ENCODE assay signal across 8 cellular contexts in the genomic region with DNA sequence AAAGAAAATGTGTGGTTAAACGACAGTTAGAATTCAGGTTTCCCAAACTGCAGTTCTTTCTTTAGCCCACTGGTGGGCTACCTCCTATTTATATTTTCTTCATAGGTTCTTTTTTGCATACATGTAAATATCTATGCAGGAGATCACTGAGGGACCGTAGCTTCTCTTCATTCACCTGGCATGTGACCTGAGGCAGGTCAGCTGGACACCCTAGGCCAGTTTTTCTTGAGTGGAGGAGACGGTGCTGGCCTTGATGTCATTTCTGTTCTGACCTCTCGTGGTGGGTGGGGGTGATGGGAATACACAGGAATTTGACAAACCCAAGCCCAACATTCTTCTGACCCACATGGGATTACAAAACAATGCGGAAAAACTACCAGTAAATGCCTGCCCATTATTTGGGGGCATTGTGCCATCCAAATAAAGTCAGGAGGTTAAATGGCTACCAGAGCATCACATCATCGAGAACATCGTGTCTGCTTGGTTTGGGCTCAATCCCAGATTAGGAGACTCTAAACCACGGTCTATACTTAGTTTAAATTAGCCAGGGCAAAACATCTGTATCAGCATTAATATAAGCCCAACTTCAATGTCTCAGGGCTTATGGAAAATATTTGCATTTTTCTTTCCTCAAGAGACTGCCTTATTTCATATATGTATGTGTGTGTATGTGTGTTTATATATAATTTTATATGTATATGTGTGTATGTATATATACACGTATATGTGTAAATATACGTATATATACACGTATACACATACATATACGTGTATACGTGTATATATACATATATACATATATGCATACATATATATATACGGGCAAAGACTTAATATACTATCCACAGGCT. TPM values are rescaled to one million over a fixed set of nuclear protein-coding genes. Genes with fewer than 3 reads are reported as not detected.
DNase-seq lines count a peak whose midpoint lies in the region; ATAC-seq and TF ChIP-seq lines count a peak whose summit lies in the region.

No MANE protein-coding gene starts in this region.

- H3K27ac ChIP-seq in Panc1 (ENCODE audit: low read length) = peak overlapping the region; percentile 100
- H3K27ac ChIP-seq in spleen = no peak overlapping the region

- H3K27ac Mint-ChIP-seq in activated naive CD4-positive, alpha-beta T cell treated with anti-CD3 and anti-CD28 coated beads, Interleukin-2, amount 10 ng/mL, durations not matched to agents 7 days and 5 days = no peak overlapping the region

- intact Hi-C loops in Panc1 (cut with micrococcal nuclease; ENCODE audit: unreplicated experiment) = loop anchor here (2.0 to 10.0 kb wide), 2 partner anchors 257 to 341 kb away; no protein-coding TSS in a partner anchor
- intact Hi-C loops in spleen (cut with DNase I; ENCODE audit: low total_unique reads) = no loop called here

- H3K4me3 ChIP-seq in Panc1 (ENCODE audit: low read depth in 2 of 2, low read length in 2 of 2) = no peak overlapping the region
- H3K4me3 ChIP-seq in fibroblast of pulmonary artery (replicated peaks; ENCODE audit: low read depth, low read length) = no peak overlapping the region
- H3K4me3 ChIP-seq in skeletal muscle cell (ENCODE audit: low read depth, low read length) = no peak overlapping the region
- no peak overlapping the region for H3K4me3 ChIP-seq in spleen

- TF ChIP-seq POLR2A in spleen (IDR thresholded peaks at IDR 0.05) = no peak

- no peak overlapping the region for H3K4me3 Mint-ChIP-seq in activated naive CD4-positive, alpha-beta T cell treated with anti-CD3 and anti-CD28 coated beads, Interleukin-2, amount 10 ng/mL, durations not matched to agents 7 days and 5 days

- no TSS peak for BruUV-seq in Panc1 (replicated peaks; lab: Mats Ljungman, UMichigan)

- peaks cover 6% of the 10 kb centered on the region for H3K27me3 Mint-ChIP-seq in activated naive CD4-positive, alpha-beta T cell treated with anti-CD3 and anti-CD28 coated beads, Interleukin-2, amount 10 ng/mL, durations not matched to agents 7 days and 5 days

- DNase-seq in GM03348 (ENCODE audit: low spot score) (peak; percentile 39), Panc1 (ENCODE audit: low read depth, low spot score) (no peak), fibroblast of pulmonary artery (ENCODE audit: low read depth) (peak; percentile 52), skeletal muscle cell (ENCODE audit: low read depth) (peak; percentile 82), spleen (no peak), NCI-H2081 treated with DMSO at 0.1 percent for 48 hours (lab: John Stamatoyannopoulos, UW) (no peak)
- DNase-seq in central memory CD4-positive, alpha-beta T cell = no peak
- DNase-seq in activated naive CD4-positive, alpha-beta T cell treated with anti-CD3 and anti-CD28 coated beads, Interleukin-2, amount 10 ng/mL, durations not matched to agents 7 days and 5 days = no peak

- in situ Hi-C loops in Panc1 (cut with HindIII; ENCODE audit: low pct_unique_long_range_greater_than_20kb, low sequenced_read_pairs) = loop anchor here (25.0 kb wide), 1 partner anchor 345 kb away; no protein-coding TSS in a partner anchor

- H3K4me1 ChIP-seq in Panc1 (ENCODE audit: control insufficient read depth, insufficient read depth, low read length) (peaks cover 91% of the 10 kb centered on the region), spleen (peaks cover 10 to 60% (median 23%) of the 10 kb centered on the region in 6 donors)

- H3K9me3 ChIP-seq in Panc1 (ENCODE audit: control insufficient read depth, insufficient read depth, low read depth, low read length) = no peaks in the 10 kb centered on the region
- H3K9me3 ChIP-seq in spleen = no peaks in the 10 kb centered on the region

- peak; percentile 52 for TF ChIP-seq CTCF in Panc1 (IDR thresholded peaks at IDR 0.05)
- peak; percentile 36 for TF ChIP-seq CTCF in fibroblast of pulmonary artery (IDR thresholded peaks at IDR 0.05; ENCODE audit: low read length, missing control alignments)
- TF ChIP-seq CTCF in spleen (IDR thresholded peaks at IDR 0.05 in 8 of 11, conservative IDR thresholded peaks at IDR 0.05 in 3 of 11) = no peak

- 78 to 88% (median 82%) methylated on average over 14 of the region's 14 CpGs for WGBS in spleen, 5 donors

- H3K4me1 Mint-ChIP-seq in activated naive CD4-positive, alpha-beta T cell treated with anti-CD3 and anti-CD28 coated beads, Interleukin-2, amount 10 ng/mL, durations not matched to agents 7 days and 5 days = peaks cover 38% of the 10 kb centered on the region

- POLR2A ChIA-PET in Panc1 (lab: Charles Lee) = interaction anchor here (0.7 kb wide), 1 partner anchor 107 kb away, joined by 4 read pairs; no protein-coding TSS in a partner anchor

- no peaks in the 10 kb centered on the region; the same call in 1 of the 2 replicates for H3K36me3 ChIP-seq in Panc1 (ENCODE audit: control insufficient read depth, insufficient read depth, low read length)
- no peaks in the 10 kb centered on the region for H3K36me3 ChIP-seq in spleen

- no peaks in the 10 kb centered on the region for H3K27me3 ChIP-seq in Panc1 (ENCODE audit: control insufficient read depth, insufficient read depth, low read length)
- H3K27me3 ChIP-seq in spleen (replicated peaks in 1 of 7) = no peaks in the 10 kb centered on the region

- no peak for ATAC-seq in Panc1

- no peaks in the 10 kb centered on the region for H3K36me3 Mint-ChIP-seq in activated naive CD4-positive, alpha-beta T cell treated with anti-CD3 and anti-CD28 coated beads, Interleukin-2, amount 10 ng/mL, durations not matched to agents 7 days and 5 days

- no peaks in the 10 kb centered on the region for H3K9me3 Mint-ChIP-seq in activated naive CD4-positive, alpha-beta T cell treated with anti-CD3 and anti-CD28 coated beads, Interleukin-2, amount 10 ng/mL, durations not matched to agents 7 days and 5 days

- CTCF ChIA-PET in Panc1 (lab: Charles Lee) = no interaction called here
- CTCF ChIA-PET in activated naive CD4-positive, alpha-beta T cell treated with anti-CD3 and anti-CD28 coated beads, Interleukin-2, amount 10 ng/mL, durations not matched to agents 7 days and 5 days (lab: Charles Lee) = interaction anchor here (0.9 to 2.5 kb wide), 2 partner anchors 106 to 107 kb away, joined by 3 to 6 read pairs; no protein-coding TSS in a partner anchor

RNA-seq across cellular contexts. Expression of a gene that starts 7.4 kb away (rescaled TPM):
- total RNA-seq in Panc1 (2021; ENCODE audit: unreplicated experiment) = 187 TPM
- 155 TPM for polyA plus RNA-seq in Panc1 (2012; ENCODE audit: insufficient read length)
- total RNA-seq in spleen = 100 to 1,000 TPM in 1 of 7 donors, 10 to 100 TPM in 6; 57.2 to 109 (median 63.5) TPM
- polyA plus RNA-seq in spleen = 10 to 100 TPM; 39.1 to 55.5 (median 48.8) TPM

Comparison
In these comparisons a context has a peak if more than half of its experiments do, and no peak if none do; other contexts are left out.
1. DNase-seq: peak in GM03348 (single experiment), fibroblast of pulmonary artery (single experiment) and skeletal muscle cell (single experiment); none in Panc1 (single experiment), central memory CD4-positive, alpha-beta T cell (single experiment), activated naive CD4-positive, alpha-beta T cell treated with anti-CD3 and anti-CD28 coated beads, Interleukin-2, amount 10 ng/mL, durations not matched to agents 7 days and 5 days (single experiment), spleen (single experiment) and NCI-H2081 treated with DMSO at 0.1 percent for 48 hours (single experiment).
2. CTCF ChIP-seq: peak in Panc1 (single experiment) and fibroblast of pulmonary artery (single experiment); none in spleen (0 of 11).